17 cellular contexts compared by ENCODE assay signal in the genomic region with DNA sequence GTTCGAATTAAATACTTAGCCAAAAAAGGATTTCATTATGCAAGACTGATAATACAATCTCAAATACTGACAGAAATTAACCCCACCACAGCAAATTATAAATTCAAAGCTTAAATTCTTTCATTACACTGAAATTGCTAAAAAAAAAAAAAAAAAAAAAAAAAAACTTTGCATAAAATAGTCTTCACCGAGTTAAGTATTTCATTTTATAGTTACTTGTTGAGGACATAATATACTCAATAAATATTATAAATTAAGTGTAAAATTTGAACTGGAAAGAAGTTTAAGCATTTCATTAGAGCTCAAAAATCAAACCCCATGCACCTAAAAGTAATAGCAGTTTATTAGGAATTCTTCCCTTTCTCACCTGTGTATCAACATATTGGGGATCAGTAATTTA. TPM values are rescaled to one million over a fixed set of nuclear protein-coding genes. Genes with fewer than 3 reads are reported as not detected.
DNase-seq lines count a peak whose midpoint lies in the region; ATAC-seq, FAIRE-seq and TF ChIP-seq lines count a peak whose summit lies in the region.
"Had no signal": no experiment of that assay in that cellular context is flagged by ENCODE, and none has a peak within 500 bp of the region (broad histone marks: within the 10 kb centered on the region; RNA-seq: fewer than 3 reads in every experiment).

No MANE protein-coding gene starts in this region.

- peak overlapping the region; percentile 93 for H3K4me2 ChIP-seq in OCI-LY7 (ENCODE audit: low read length)

- H3K4me1 Mint-ChIP-seq in Caco-2 (ENCODE audit: low read depth, unreplicated experiment) (no peaks in the 10 kb centered on the region), endodermal cell (peaks cover 25% of the 10 kb centered on the region)

- H3K9me3 Mint-ChIP-seq in Caco-2 (ENCODE audit: unreplicated experiment) (no peaks in the 10 kb centered on the region), endodermal cell (no peaks in the 10 kb centered on the region)
- H3K9me3 Mint-ChIP-seq: naive B cell had no signal

- H3K27me3 ChIP-seq in Caco-2 (replicated peaks; ENCODE audit: control insufficient read depth, insufficient read depth, low read length) (no peaks in the 10 kb centered on the region), endodermal cell (ENCODE audit: control insufficient read depth, insufficient read depth, low read length, poor library complexity, severe bottlenecking) (no peaks in the 10 kb centered on the region)
- H3K27me3 ChIP-seq: suprapubic skin had no signal

- H3K9me2 ChIP-seq in OCI-LY7 (ENCODE audit: insufficient read depth, low read length) = no peaks in the 10 kb centered on the region

- no peak for ATAC-seq in omental fat pad (ENCODE audit: low FRiP score)
- ATAC-seq: right cardiac atrium had no signal

- H3K9me3 ChIP-seq in Caco-2 (no peaks in the 10 kb centered on the region), OCI-LY7 (ENCODE audit: low read length) (no peaks in the 10 kb centered on the region), endodermal cell (ENCODE audit: control insufficient read depth, low read length) (no peaks in the 10 kb centered on the region)
- H3K9me3 ChIP-seq: suprapubic skin had no signal

- BruUV-seq in Caco-2 (replicated peaks; lab: Mats Ljungman, UMichigan) (no TSS peak), OCI-LY7 (replicated peaks; lab: Mats Ljungman, UMichigan) (no TSS peak)

- H3K27ac Mint-ChIP-seq in Caco-2 (ENCODE audit: unreplicated experiment) (no peak overlapping the region), endodermal cell (no peak overlapping the region)

- DNase-seq in Caco-2 = no peak
- DNase-seq in OCI-LY7 (ENCODE audit: low spot score) = no peak
- DNase-seq in endodermal cell = no peak
- no peak for DNase-seq in NCI-H446 treated with DMSO at 0.1 percent for 48 hours (lab: John Stamatoyannopoulos, UW)
- no peak for DNase-seq in NCI-H82 treated with DMSO at 0.1 percent for 48 hours (lab: John Stamatoyannopoulos, UW; ENCODE audit: unreplicated experiment)
- DNase-seq in pons (ENCODE audit: low spot score) = no peak
- DNase-seq in omental fat pad (ENCODE audit: low spot score) = no peak
- DNase-seq: activated CD4-positive, alpha-beta T cell treated with anti-CD3 and anti-CD28 coated beads for 1 hour; activated T-cell treated with anti-CD3 and anti-CD28 coated beads, Interleukin-2, amount 50 U/mL, for 1 hour; amniotic stem cell; foreskin melanocyte; naive B cell; NCI-H524; right cardiac atrium; stimulated activated CD4-positive, alpha-beta T cell treated with anti-CD3 and anti-CD28 coated beads, Interleukin-1b, Interleukin-23, amount 100 ng/mL, for 48 hours had no signal

- H3K36me3 Mint-ChIP-seq in Caco-2 (ENCODE audit: insufficient read depth, unreplicated experiment) (peaks cover 28% of the 10 kb centered on the region), endodermal cell (ENCODE audit: low read depth) (peaks cover 6% of the 10 kb centered on the region)

- H3K27ac ChIP-seq in OCI-LY7 (ENCODE audit: low read depth, low read length, poor library complexity, severe bottlenecking) = no peak overlapping the region
- no peak overlapping the region for H3K27ac ChIP-seq in endodermal cell (ENCODE audit: low read depth, low read length)
- H3K27ac ChIP-seq: suprapubic skin had no signal

- H4K20me1 ChIP-seq in OCI-LY7 (ENCODE audit: insufficient read depth, low read length) = no peaks in the 10 kb centered on the region

- no peak overlapping the region for H3K9ac ChIP-seq in endodermal cell (ENCODE audit: extremely low read depth, low read length, poor library complexity, severe bottlenecking)

- H3K4me3 ChIP-seq in Caco-2 (ENCODE audit: low read depth, low read length) (no peak overlapping the region), OCI-LY7 (ENCODE audit: low read depth, low read length, poor library complexity, severe bottlenecking) (peak overlapping the region; percentile 96), endodermal cell (ENCODE audit: low read length) (peak overlapping the region; percentile 92)

- no peak overlapping the region for H2AFZ ChIP-seq in OCI-LY7 (ENCODE audit: low read length)

- FAIRE-seq in A204.1 (lab: Jason Lieb, UNC) = peak; percentile 55

- POLR2A ChIA-PET in Caco-2 (lab: Charles Lee) = interaction anchor here (0.6 kb wide), 1 partner anchor 120 kb away, joined by 5 read pairs; no protein-coding TSS in a partner anchor
- POLR2A ChIA-PET in OCI-LY7 (lab: Charles Lee) = interaction anchor here (0.7 to 1.4 kb wide), 3 partner anchors 24 to 195 kb away, joined by 3 to 4 read pairs (median 3); a partner anchor contains a TSS

- H3K36me3 ChIP-seq in Caco-2 (ENCODE audit: control insufficient read depth, insufficient read depth, low read length) (no peaks in the 10 kb centered on the region), OCI-LY7 (ENCODE audit: insufficient read depth, low read length) (peaks cover 17% of the 10 kb centered on the region), endodermal cell (ENCODE audit: control insufficient read depth, insufficient read depth, low read length) (peaks cover 5% of the 10 kb centered on the region)
- H3K36me3 ChIP-seq: suprapubic skin had no signal

- TF ChIP-seq CTCF in Caco-2 (IDR thresholded peaks at IDR 0.05; ENCODE audit: insufficient read depth in 1 of 2, low read depth in 1 of 2, low read length in 1 of 2, severe bottlenecking in 1 of 2, unreplicated experiment in 1 of 2) = no peak
- TF ChIP-seq CTCF in OCI-LY7 (conservative IDR thresholded peaks at IDR 0.05; ENCODE audit: low read length) = no peak
- no peak for TF ChIP-seq CTCF in endodermal cell (conservative IDR thresholded peaks at IDR 0.05)
- no peak for TF ChIP-seq CTCF in omental fat pad (IDR thresholded peaks at IDR 0.05)

- H3K27me3 Mint-ChIP-seq in Caco-2 (ENCODE audit: insufficient read depth, unreplicated experiment) (no peaks in the 10 kb centered on the region), endodermal cell (ENCODE audit: insufficient read depth) (peaks cover 8% of the 10 kb centered on the region)
- H3K27me3 Mint-ChIP-seq: naive B cell had no signal

- WGBS in endodermal cell (ENCODE audit: insufficient coverage in 1 of 2, insufficient read length in 1 of 2), 2 experiments = 100% methylated on average over 1 of the region's 2 CpGs; no CpG with 5 or more reads in 1 of the 2 experiments

- CTCF ChIA-PET in Caco-2 (lab: Charles Lee) (no interaction called here), OCI-LY7 (lab: Charles Lee; ENCODE audit: unreplicated experiment) (no interaction called here)

- intact Hi-C loops in Caco-2 (cut with micrococcal nuclease; ENCODE audit: unreplicated experiment) (loop anchor here (10.0 kb wide), 1 partner anchor 260 kb away; a partner anchor contains a TSS), OCI-LY7 (cut with micrococcal nuclease; ENCODE audit: unreplicated experiment) (loop anchor here (10.0 kb wide), 1 partner anchor 1820 kb away; a partner anchor contains a TSS)

- H3K4me3 Mint-ChIP-seq in Caco-2 (ENCODE audit: unreplicated experiment) (peak overlapping the region; percentile 93), endodermal cell (no peak overlapping the region)

- peaks cover 37% of the 10 kb centered on the region for H3K79me2 ChIP-seq in OCI-LY7 (ENCODE audit: insufficient read depth, low read depth, low read length)

- H3K4me1 ChIP-seq in Caco-2 (0 out of 2 replicates have a peak, but pooled peaks cover 6% of the 10 kb centered on the region), OCI-LY7 (ENCODE audit: insufficient read depth, low read length, poor library complexity, severe bottlenecking) (peaks cover 39% of the 10 kb centered on the region), endodermal cell (ENCODE audit: control insufficient read depth, insufficient read depth, low read length) (peaks cover 2% of the 10 kb centered on the region)

RNA-seq across cellular contexts. Expression of a gene that starts 1.9 kb away (rescaled TPM):
- total RNA-seq in Caco-2 (2022) = 86.2 and 95.3 TPM in 2 replicates
- 76.9 and 87.2 TPM in 2 replicates for total RNA-seq in OCI-LY7 (2014; rRNA removed; shearing (Covaris generic))
- 123 and 125 TPM in 2 replicates for total RNA-seq in OCI-LY7 (2022)
- 10 to 100 TPM; 47.3 to 52.6 TPM for total RNA-seq in endodermal cell
- polyA plus RNA-seq in endodermal cell (2013, experiment 1 of 2) = 60.5 TPM
- 51.5 TPM for polyA plus RNA-seq in endodermal cell (2013, experiment 2 of 2)
- 10 to 100 TPM; 17.5 to 42.0 (median 26.4) TPM for total RNA-seq in omental fat pad
